ENCODE assay signal across 10 cellular contexts in genomic region chr2:237483018-237483731, GRCh38. TPM values are rescaled to one million over a fixed set of nuclear protein-coding genes. Genes with fewer than 3 reads are reported as not detected.
A peak's percentile ranks its signal among the peaks of the same experiment; 100 is the strongest.
DNase-seq lines count a peak whose midpoint lies in the region; ATAC-seq and FAIRE-seq lines count a peak whose summit lies in the region.
"Had no signal": no experiment of that assay in that cellular context is flagged by ENCODE, and none has a peak within 500 bp of the region (broad histone marks: within the 10 kb centered on the region; RNA-seq: fewer than 3 reads in every experiment).

No MANE protein-coding gene starts in this region.

- H3K27me3 ChIP-seq in SJSA1 (replicated peaks) (peaks cover 16% of the 10 kb centered on the region), small intestine (ENCODE audit: control insufficient read depth in 2 of 2, insufficient read depth in 2 of 2, low read length in 2 of 2) (peaks cover 0 to 17% of the 10 kb centered on the region in 2 donors)

- H3K4me1 ChIP-seq in SJSA1 (replicated peaks) (peaks cover 25% of the 10 kb centered on the region), small intestine (ENCODE audit: control insufficient read depth in 2 of 2, insufficient read depth in 1 of 2, low read depth in 1 of 2, low read length in 1 of 2) (no peaks in the 10 kb centered on the region)

- ATAC-seq in activated naive CD8-positive, alpha-beta T cell treated with anti-CD3 and anti-CD28 coated beads, Interleukin-2, amount 50 U/mL, for 24 hours: no peak
- ATAC-seq in HG03457 (IDR thresholded peaks at IDR 0.05; ENCODE audit: unreplicated experiment): no peak

- no peak overlapping the region for H3K4me3 Mint-ChIP-seq in activated naive CD8-positive, alpha-beta T cell treated with anti-CD3 and anti-CD28 coated beads, Interleukin-2, amount 50 U/mL, for 24 hours

- DNase-seq in H4 (ENCODE audit: low spot score) (peak; percentile 88), SJSA1 (ENCODE audit: low read depth in 1 of 2, low spot score in 2 of 2) (peak; percentile 74 to 80), foreskin melanocyte (peak; percentile 94), small intestine (peak; percentile 57), NCI-H2081 treated with DMSO at 0.1 percent for 48 hours (lab: John Stamatoyannopoulos, UW) (no peak), NCI-H1930 (lab: John Stamatoyannopoulos, UW) (no peak)
- no peak for DNase-seq in activated naive CD8-positive, alpha-beta T cell treated with anti-CD3 and anti-CD28 coated beads, Interleukin-2, amount 50 U/mL, for 24 hours

- H3K36me3 ChIP-seq in SJSA1: no peaks in the 10 kb centered on the region
- no peaks in the 10 kb centered on the region for H3K36me3 ChIP-seq in small intestine (ENCODE audit: control insufficient read depth in 2 of 2, insufficient read depth in 2 of 2, low read length in 2 of 2)

- H3K9me3 ChIP-seq in SJSA1 (replicated peaks): no peaks in the 10 kb centered on the region
- H3K9me3 ChIP-seq in small intestine (ENCODE audit: control insufficient read depth, low read depth): no peaks in the 10 kb centered on the region

- H3K4me1 Mint-ChIP-seq in activated naive CD8-positive, alpha-beta T cell treated with anti-CD3 and anti-CD28 coated beads, Interleukin-2, amount 50 U/mL, for 24 hours: no peaks in the 10 kb centered on the region

- FAIRE-seq in small intestine (lab: Jason Lieb, UNC): no peak
- FAIRE-seq: TTC549 had no signal

- WGBS in small intestine, 3 donors: 45 to 60% (median 46%) methylated on average over 9 of the region's 9 CpGs

- H3K27ac Mint-ChIP-seq in activated naive CD8-positive, alpha-beta T cell treated with anti-CD3 and anti-CD28 coated beads, Interleukin-2, amount 50 U/mL, for 24 hours: no peak overlapping the region

- peaks cover 48% of the 10 kb centered on the region for H3K27me3 Mint-ChIP-seq in activated naive CD8-positive, alpha-beta T cell treated with anti-CD3 and anti-CD28 coated beads, Interleukin-2, amount 50 U/mL, for 24 hours

- no peaks in the 10 kb centered on the region for H3K36me3 Mint-ChIP-seq in activated naive CD8-positive, alpha-beta T cell treated with anti-CD3 and anti-CD28 coated beads, Interleukin-2, amount 50 U/mL, for 24 hours (ENCODE audit: low read depth)

- H3K9me3 Mint-ChIP-seq in activated naive CD8-positive, alpha-beta T cell treated with anti-CD3 and anti-CD28 coated beads, Interleukin-2, amount 50 U/mL, for 24 hours: no peaks in the 10 kb centered on the region

- H3K27ac ChIP-seq in SJSA1 (no peak overlapping the region), small intestine (ENCODE audit: low read depth in 1 of 2, low read length in 1 of 2) (peak overlapping the region in 1 of 2 donors; percentile 70)

- H3K4me3 ChIP-seq in SJSA1 (no peak overlapping the region), small intestine (ENCODE audit: low read depth in 1 of 2, low read length in 2 of 2) (no peak overlapping the region)

RNA-seq across cellular contexts. Expression of gene MLPH, which starts 3.9 kb away (rescaled TPM):
- total RNA-seq in H4 (2014; rRNA removed; shearing (Covaris generic)): 7.7 and 9.9 TPM in 2 replicates
- total RNA-seq in SJSA1 (2014; rRNA removed; shearing (Covaris generic)): 0.50 TPM in 1 of 2 replicates, not detected in the other
- 10 to 100 TPM; 13.2 to 18.9 (median 18.8) TPM for polyA plus RNA-seq in small intestine
- total RNA-seq: dermis microvascular lymphatic vessel endothelial cell had no signal

Comparison
In these comparisons a context has a peak if more than half of its experiments do, and no peak if none do; other contexts are left out.
1. DNase-seq: peak in H4 (single experiment), SJSA1 (2 of 2), foreskin melanocyte (single experiment) and small intestine (single experiment); none in NCI-H2081 treated with DMSO at 0.1 percent for 48 hours (single experiment), activated naive CD8-positive, alpha-beta T cell treated with anti-CD3 and anti-CD28 coated beads, Interleukin-2, amount 50 U/mL, for 24 hours (single experiment) and NCI-H1930 (0 of 2).